In genomic region chr2:66541646-66542045, GRCh38 we compare ENCODE assay signal across 18 cellular contexts.
"Had no signal": no experiment of that assay in that cellular context is flagged by ENCODE, and none has a peak within 500 bp of the region (broad histone marks: within the 10 kb centered on the region; RNA-seq: fewer than 3 reads in every experiment).

No MANE protein-coding gene starts in this region.

- H3K4me3 Mint-ChIP-seq: activated CD4-positive, alpha-beta memory T cell treated with anti-CD3 and anti-CD28 coated beads, Interleukin-2, amount 10 ng/mL, durations not matched to agents 7 days and 5 days; activated CD4-positive, alpha-beta T cell treated with anti-CD3 and anti-CD28 coated beads for 36 hours; activated T-helper 1 cell treated with anti-CD3 and anti-CD28 coated beads, Interleukin-12 subunit alpha, Interleukin-12 subunit beta, Interleukin-2, Interleukin-4 antibody, amounts not matched to agents 30 ng/mL and 10 ng/mL and 1 ng/mL, durations not matched to agents 14 hours and 24 hours and 36 hours; effector memory CD8-positive, alpha-beta T cell; stimulated activated naive B cell treated with anti-CD40 and anti-IgM and Interleukin-4, amounts not matched to agents 10 μg/mL and 1 μg/mL and 100 μg/mL, for 72 hours; T-cell; type B pancreatic cell had no signal

- H3K4me3 ChIP-seq: left lung, psoas muscle, sigmoid colon, SJSA1 had no signal

- H3K36me3 ChIP-seq: left lung, sigmoid colon, SJSA1, WERI-Rb-1 had no signal

- H3K4me1 Mint-ChIP-seq: activated CD4-positive, alpha-beta memory T cell treated with anti-CD3 and anti-CD28 coated beads, Interleukin-2, amount 10 ng/mL, durations not matched to agents 7 days and 5 days; activated CD4-positive, alpha-beta T cell treated with anti-CD3 and anti-CD28 coated beads for 36 hours; stimulated activated naive B cell treated with anti-CD40 and anti-IgM and Interleukin-4, amounts not matched to agents 10 μg/mL and 1 μg/mL and 100 μg/mL, for 72 hours; T-cell had no signal

- H3K36me3 Mint-ChIP-seq: stimulated activated naive B cell treated with anti-CD40 and anti-IgM and Interleukin-4, amounts not matched to agents 10 μg/mL and 1 μg/mL and 100 μg/mL, for 72 hours; T-cell had no signal

- H3K27ac Mint-ChIP-seq: activated CD4-positive, alpha-beta memory T cell treated with anti-CD3 and anti-CD28 coated beads, Interleukin-2, amount 10 ng/mL, durations not matched to agents 7 days and 5 days; activated CD4-positive, alpha-beta T cell treated with anti-CD3 and anti-CD28 coated beads for 36 hours; activated T-helper 1 cell treated with anti-CD3 and anti-CD28 coated beads, Interleukin-12 subunit alpha, Interleukin-12 subunit beta, Interleukin-2, Interleukin-4 antibody, amounts not matched to agents 30 ng/mL and 10 ng/mL and 1 ng/mL, durations not matched to agents 14 hours and 24 hours and 36 hours; effector memory CD8-positive, alpha-beta T cell; stimulated activated naive B cell treated with anti-CD40 and anti-IgM and Interleukin-4, amounts not matched to agents 10 μg/mL and 1 μg/mL and 100 μg/mL, for 72 hours; T-cell had no signal

- H3K27me3 Mint-ChIP-seq: activated CD4-positive, alpha-beta memory T cell treated with anti-CD3 and anti-CD28 coated beads, Interleukin-2, amount 10 ng/mL, durations not matched to agents 7 days and 5 days; effector memory CD8-positive, alpha-beta T cell; type B pancreatic cell had no signal

- ATAC-seq: activated CD4-positive, alpha-beta T cell treated with anti-CD3 and anti-CD28 coated beads for 36 hours; effector memory CD8-positive, alpha-beta T cell; left lung; psoas muscle; stimulated activated naive B cell treated with anti-CD40 and anti-IgM and Interleukin-4, amounts not matched to agents 10 μg/mL and 1 μg/mL and 100 μg/mL, for 72 hours; T-cell had no signal

- H3K9me3 ChIP-seq: left lung, psoas muscle, sigmoid colon, SJSA1 had no signal

- H3K4me1 ChIP-seq: left lung, psoas muscle, SJSA1 had no signal

- H3K27me3 ChIP-seq: left lung, sigmoid colon, SJSA1 had no signal

- H3K27ac ChIP-seq: left lung, psoas muscle, SJSA1, WERI-Rb-1 had no signal

- H3K9me3 Mint-ChIP-seq: activated CD4-positive, alpha-beta memory T cell treated with anti-CD3 and anti-CD28 coated beads, Interleukin-2, amount 10 ng/mL, durations not matched to agents 7 days and 5 days; activated T-helper 1 cell treated with anti-CD3 and anti-CD28 coated beads, Interleukin-12 subunit alpha, Interleukin-12 subunit beta, Interleukin-2, Interleukin-4 antibody, amounts not matched to agents 30 ng/mL and 10 ng/mL and 1 ng/mL, durations not matched to agents 14 hours and 24 hours and 36 hours; stimulated activated naive B cell treated with anti-CD40 and anti-IgM and Interleukin-4, amounts not matched to agents 10 μg/mL and 1 μg/mL and 100 μg/mL, for 72 hours; type B pancreatic cell had no signal

- DNase-seq: activated CD4-positive, alpha-beta memory T cell treated with anti-CD3 and anti-CD28 coated beads, Interleukin-2, amount 10 ng/mL, durations not matched to agents 7 days and 5 days; activated CD4-positive, alpha-beta T cell treated with anti-CD3 and anti-CD28 coated beads for 36 hours; activated CD8-positive, alpha-beta memory T cell treated with anti-CD3 and anti-CD28 coated beads, Interleukin-2, amount 50 U/mL, for 4 hours; activated naive CD4-positive, alpha-beta T cell; central memory CD4-positive, alpha-beta T cell; effector memory CD8-positive, alpha-beta T cell; left lung; mesenchymal stem cell; psoas muscle; sigmoid colon; stimulated activated CD4-positive, alpha-beta T cell treated with anti-CD3 and anti-CD28 coated beads, Interleukin-2, amount 100 ng/mL, for 24 hours; stimulated activated naive B cell treated with anti-CD40 and anti-IgM and Interleukin-4, amounts not matched to agents 10 μg/mL and 1 μg/mL and 100 μg/mL, for 72 hours; T-cell; T1000; WERI-Rb-1 had no signal
